In the genomic region with DNA sequence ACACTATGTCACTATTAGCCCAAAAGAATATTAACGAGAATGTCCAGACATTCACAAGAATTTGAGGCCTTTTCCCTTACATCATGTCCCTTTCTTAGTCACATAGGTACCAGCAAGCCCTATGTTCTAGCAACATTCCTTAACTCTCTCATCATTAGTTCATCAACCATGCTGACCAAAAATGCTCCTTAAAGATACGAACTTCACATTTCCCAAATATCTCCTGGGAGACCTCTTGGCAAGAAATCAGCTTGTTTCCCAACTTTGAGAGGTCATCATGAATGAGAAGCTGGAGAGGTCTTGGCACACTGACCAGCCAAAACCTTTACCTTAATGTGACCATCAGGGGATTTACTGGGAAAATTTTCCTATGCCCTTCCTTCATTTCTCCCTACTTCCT, we compare ENCODE assay signal across 23 cellular contexts. TPM values are rescaled to one million over a fixed set of nuclear protein-coding genes. Genes with fewer than 3 reads are reported as not detected.
DNase-seq lines count a peak whose midpoint lies in the region; TF ChIP-seq lines count a peak whose summit lies in the region.
"Had no signal": no experiment of that assay in that cellular context is flagged by ENCODE, and none has a peak within 500 bp of the region (broad histone marks: within the 10 kb centered on the region; RNA-seq: fewer than 3 reads in every experiment).

No MANE protein-coding gene starts in this region.

- H3K36me3 ChIP-seq in fibroblast of lung (ENCODE audit: control insufficient read depth, insufficient read depth, low read length), result no peaks in the 10 kb centered on the region
- H3K36me3 ChIP-seq: suprapubic skin had no signal

- H4K20me1 ChIP-seq in fibroblast of lung (ENCODE audit: control insufficient read depth, extremely low read depth, insufficient read depth, low read length), result no peaks in the 10 kb centered on the region
- H4K20me1 ChIP-seq: BLaER1 had no signal

- no peak overlapping the region for H3K9ac ChIP-seq in fibroblast of lung (ENCODE audit: insufficient read depth, low read length)
- H3K9ac ChIP-seq: BLaER1 had no signal

- H2AFZ ChIP-seq in fibroblast of lung (ENCODE audit: low read length), result no peak overlapping the region

- no peak overlapping the region for H3K27ac ChIP-seq in fibroblast of lung (ENCODE audit: insufficient read depth, low read length)
- H3K27ac ChIP-seq: BLaER1, sigmoid colon, suprapubic skin, WERI-Rb-1 had no signal

- no peak overlapping the region for H3K4me3 ChIP-seq in fibroblast of lung (replicated peaks in 1 of 4; ENCODE audit: control extremely low read depth in 1 of 4, insufficient read depth in 1 of 4, low read depth in 3 of 4, low read length in 4 of 4)
- H3K4me3 ChIP-seq: BLaER1, sigmoid colon, suprapubic skin had no signal

- H3K9me3 ChIP-seq in fibroblast of lung (ENCODE audit: control insufficient read depth, insufficient read depth, low read depth, low read length), result no peaks in the 10 kb centered on the region
- H3K9me3 ChIP-seq: BLaER1, sigmoid colon, suprapubic skin had no signal

- no peaks in the 10 kb centered on the region for H3K36me3 Mint-ChIP-seq in activated naive CD4-positive, alpha-beta T cell treated with anti-CD3 and anti-CD28 coated beads, Interleukin-2, amount 10 ng/mL, durations not matched to agents 7 days and 5 days

- H3K4me1 ChIP-seq in fibroblast of lung (ENCODE audit: control insufficient read depth, extremely low read depth, insufficient read depth, low read length), result no peaks in the 10 kb centered on the region

- DNase-seq in AG20443 (ENCODE audit: low spot score), result peak; percentile 16
- DNase-seq in HS-5 (ENCODE audit: low read depth), result peak; percentile 71
- DNase-seq in fibroblast of lung (ENCODE audit: low read depth in 2 of 2), result peak; percentile 50 to 86
- DNase-seq in non-pigmented ciliary epithelial cell (ENCODE audit: low read depth), result peak; percentile 51
- no peak for DNase-seq in NCI-H2107 (lab: John Stamatoyannopoulos, UW)
- no peak for DNase-seq in activated naive CD4-positive, alpha-beta T cell treated with anti-CD3 and anti-CD28 coated beads, Interleukin-2, amount 10 ng/mL, durations not matched to agents 7 days and 5 days
- DNase-seq in HuH-7.5 (ENCODE audit: low spot score), result no peak
- DNase-seq in HT-29 (ENCODE audit: low spot score), result no peak
- DNase-seq: activated CD8-positive, alpha-beta T cell treated with anti-CD3 and anti-CD28 coated beads, Interleukin-2, amount 10 ng/mL, durations not matched to agents 7 days and 5 days; activated T-cell treated with anti-CD3 and anti-CD28 coated beads, Interleukin-2, amount 50 U/mL, for 72 hours; effector CD8-positive, alpha-beta T cell; NCI-H446; NK-92 treated with Interleukin-12 subunit alpha and Interleukin-12 subunit beta, amount 100 ng/mL, for 24 hours; sigmoid colon; stimulated activated CD4-positive, alpha-beta T cell treated with anti-CD3 and anti-CD28 coated beads, Interleukin-4, amount 100 ng/mL, for 1 hour; WERI-Rb-1 had no signal

- no peak overlapping the region for H3K27ac Mint-ChIP-seq in activated naive CD4-positive, alpha-beta T cell treated with anti-CD3 and anti-CD28 coated beads, Interleukin-2, amount 10 ng/mL, durations not matched to agents 7 days and 5 days
- H3K27ac Mint-ChIP-seq: activated CD8-positive, alpha-beta T cell treated with anti-CD3 and anti-CD28 coated beads, Interleukin-2, amount 10 ng/mL, durations not matched to agents 7 days and 5 days; activated T-cell treated with anti-CD3 and anti-CD28 coated beads, Interleukin-2, amount 50 U/mL, for 72 hours had no signal

- H3K9me3 Mint-ChIP-seq in activated naive CD4-positive, alpha-beta T cell treated with anti-CD3 and anti-CD28 coated beads, Interleukin-2, amount 10 ng/mL, durations not matched to agents 7 days and 5 days, result no peaks in the 10 kb centered on the region
- H3K9me3 Mint-ChIP-seq: activated T-cell treated with anti-CD3 and anti-CD28 coated beads, Interleukin-2, amount 50 U/mL, for 72 hours; central memory CD8-positive, alpha-beta T cell had no signal

- H3K4me1 Mint-ChIP-seq in activated naive CD4-positive, alpha-beta T cell treated with anti-CD3 and anti-CD28 coated beads, Interleukin-2, amount 10 ng/mL, durations not matched to agents 7 days and 5 days, result peaks cover 14% of the 10 kb centered on the region

- peaks cover 58% of the 10 kb centered on the region for H3K27me3 Mint-ChIP-seq in activated naive CD4-positive, alpha-beta T cell treated with anti-CD3 and anti-CD28 coated beads, Interleukin-2, amount 10 ng/mL, durations not matched to agents 7 days and 5 days
- H3K27me3 Mint-ChIP-seq: central memory CD8-positive, alpha-beta T cell had no signal

- H3K4me3 Mint-ChIP-seq in activated naive CD4-positive, alpha-beta T cell treated with anti-CD3 and anti-CD28 coated beads, Interleukin-2, amount 10 ng/mL, durations not matched to agents 7 days and 5 days, result no peak overlapping the region
- H3K4me3 Mint-ChIP-seq: activated CD8-positive, alpha-beta T cell treated with anti-CD3 and anti-CD28 coated beads, Interleukin-2, amount 10 ng/mL, durations not matched to agents 7 days and 5 days; activated T-cell treated with anti-CD3 and anti-CD28 coated beads, Interleukin-2, amount 50 U/mL, for 72 hours; central memory CD8-positive, alpha-beta T cell had no signal

- no peak for TF ChIP-seq CTCF in fibroblast of lung (conservative IDR thresholded peaks at IDR 0.05 in 1 of 2, IDR thresholded peaks at IDR 0.05 in 1 of 2; ENCODE audit: low read depth in 1 of 2, low read length in 2 of 2)

- no peaks in the 10 kb centered on the region for H3K27me3 ChIP-seq in fibroblast of lung (ENCODE audit: control insufficient read depth, insufficient read depth, low read length)
- H3K27me3 ChIP-seq: BLaER1, sigmoid colon, suprapubic skin had no signal

- no peak overlapping the region for H3K4me2 ChIP-seq in fibroblast of lung (ENCODE audit: extremely low read depth, insufficient read depth, low read length)
- H3K4me2 ChIP-seq: BLaER1 had no signal

- H3K79me2 ChIP-seq in fibroblast of lung (ENCODE audit: control insufficient read depth, insufficient read depth, low read length), result no peaks in the 10 kb centered on the region

- CTCF ChIA-PET in activated naive CD4-positive, alpha-beta T cell treated with anti-CD3 and anti-CD28 coated beads, Interleukin-2, amount 10 ng/mL, durations not matched to agents 7 days and 5 days (lab: Charles Lee), result no interaction called here

RNA-seq across cellular contexts. Expression of gene SALL2, which starts 4.6 kb away (rescaled TPM):
- 3.1 and 3.5 TPM in 2 replicates for total RNA-seq in fibroblast of lung
- polyA plus RNA-seq in fibroblast of lung, result 3.9 and 6.1 TPM in 2 replicates
- polyA plus RNA-seq in fibroblast of lung (2012), result 5.0 and 8.0 TPM in 2 replicates
- polyA minus RNA-seq in fibroblast of lung (ENCODE audit: low replicate concordance), result 14.7 and 22.0 TPM in 2 replicates
- 0.05 TPM in 1 of 2 replicates, not detected in the other for total RNA-seq in HT-29 (2014; rRNA removed; shearing (Covaris generic))

RNA-seq across cellular contexts. Expression of gene METTL3, which starts 10.4 kb away (rescaled TPM):
- total RNA-seq in fibroblast of lung, result 54.4 and 59.9 TPM in 2 replicates
- polyA plus RNA-seq in fibroblast of lung, result 39.2 and 44.0 TPM in 2 replicates
- polyA plus RNA-seq in fibroblast of lung (2012), result 22.2 and 29.1 TPM in 2 replicates
- polyA minus RNA-seq in fibroblast of lung (ENCODE audit: low replicate concordance), result 71.9 and 80.8 TPM in 2 replicates
- total RNA-seq in HT-29 (2014; rRNA removed; shearing (Covaris generic)), result 39.7 and 41.0 TPM in 2 replicates

RNA-seq across cellular contexts. Expression of gene TOX4, which starts 44.5 kb away (rescaled TPM):
- 19.8 and 30.6 TPM in 2 replicates for total RNA-seq in fibroblast of lung
- polyA plus RNA-seq in fibroblast of lung, result 86.1 and 92.5 TPM in 2 replicates
- polyA plus RNA-seq in fibroblast of lung (2012), result 69.0 and 72.8 TPM in 2 replicates
- polyA minus RNA-seq in fibroblast of lung (ENCODE audit: low replicate concordance), result 85.6 and 162 TPM in 2 replicates
- total RNA-seq in HT-29 (2014; rRNA removed; shearing (Covaris generic)), result 16.0 and 20.3 TPM in 2 replicates

RNA-seq across cellular contexts. Expression of gene RAB2B, which starts 44.8 kb away (rescaled TPM):
- total RNA-seq in fibroblast of lung, result 22.3 and 31.7 TPM in 2 replicates
- polyA plus RNA-seq in fibroblast of lung, result 17.6 and 27.8 TPM in 2 replicates
- polyA plus RNA-seq in fibroblast of lung (2012), result 14.3 and 15.7 TPM in 2 replicates
- 4.4 and 12.7 TPM in 2 replicates for polyA minus RNA-seq in fibroblast of lung (ENCODE audit: low replicate concordance)
- total RNA-seq in HT-29 (2014; rRNA removed; shearing (Covaris generic)), result 4.4 and 6.4 TPM in 2 replicates

RNA-seq across cellular contexts. Expression of gene OR10G3, which starts 58.4 kb away (rescaled TPM):
- total RNA-seq in fibroblast of lung, result not detected in 2 replicates
- polyA plus RNA-seq in fibroblast of lung, result not detected in 2 replicates
- not detected in 2 replicates for polyA plus RNA-seq in fibroblast of lung (2012)
- polyA minus RNA-seq in fibroblast of lung (ENCODE audit: low replicate concordance), result not detected in 2 replicates
- total RNA-seq in HT-29 (2014; rRNA removed; shearing (Covaris generic)), result not detected in 2 replicates
- total RNA-seq: activated CD8-positive, alpha-beta T cell treated with anti-CD3 and anti-CD28 coated beads, Interleukin-2, amount 10 ng/mL, durations not matched to agents 7 days and 5 days; activated T-cell treated with anti-CD3 and anti-CD28 coated beads, Interleukin-2, amount 50 U/mL, for 72 hours; M059J; mucosa of gallbladder; osteocyte; sigmoid colon; suprapubic skin; T-helper 1 cell treated with Interleukin-12 subunit alpha and Interleukin-12 subunit beta and Interleukin-4 antibody, amounts not matched to agents 30 ng/mL and 1 ng/mL, for 36 hours had no signal
- polyA plus RNA-seq: sigmoid colon had no signal

Comparison
In these comparisons a context has a peak if more than half of its experiments do, and no peak if none do; other contexts are left out.
1. DNase-seq: peak in AG20443 (single experiment), HS-5 (single experiment), fibroblast of lung (2 of 2) and non-pigmented ciliary epithelial cell (single experiment); none in NCI-H2107 (single experiment), activated naive CD4-positive, alpha-beta T cell treated with anti-CD3 and anti-CD28 coated beads, Interleukin-2, amount 10 ng/mL, durations not matched to agents 7 days and 5 days (single experiment), HuH-7.5 (single experiment) and HT-29 (single experiment).